In the genomic region with DNA sequence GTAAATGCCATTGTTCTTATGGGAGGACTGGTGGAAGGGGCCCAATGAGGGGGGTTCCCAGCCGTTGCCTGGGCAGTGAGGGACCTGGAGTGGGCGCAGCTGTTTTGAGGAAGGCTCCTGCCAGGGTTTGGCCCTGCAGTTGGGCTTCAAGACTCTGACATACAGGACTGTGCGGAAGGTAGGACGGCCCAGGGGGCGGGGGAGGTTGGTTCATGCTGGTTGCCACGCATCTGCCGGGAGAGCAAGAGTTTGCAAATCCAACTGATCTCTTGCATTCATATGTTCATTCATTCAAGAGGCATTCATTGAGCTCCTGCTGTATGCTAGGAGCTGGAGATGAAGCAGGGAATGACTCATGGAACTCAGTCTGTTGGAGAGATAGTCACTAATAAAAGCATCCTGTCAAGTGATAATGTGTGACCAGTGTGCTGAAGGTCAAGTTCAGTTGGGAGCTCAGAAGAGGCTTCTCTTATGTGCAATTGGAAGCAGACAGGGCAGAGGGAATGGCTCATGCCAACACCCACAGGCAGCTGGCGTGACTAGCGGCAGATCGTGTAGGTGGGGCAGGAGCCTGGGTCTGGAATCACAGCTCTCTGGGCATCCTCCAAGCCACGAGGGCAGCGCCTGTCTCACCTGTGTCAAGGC, we compare ENCODE assay signal across 9 cellular contexts. TPM values are rescaled to one million over a fixed set of nuclear protein-coding genes. Genes with fewer than 3 reads are reported as not detected.
DNase-seq lines count a peak whose midpoint lies in the region; ATAC-seq and TF ChIP-seq lines count a peak whose summit lies in the region.
"Had no signal": no experiment of that assay in that cellular context is flagged by ENCODE, and none has a peak within 500 bp of the region (broad histone marks: within the 10 kb centered on the region; RNA-seq: fewer than 3 reads in every experiment).

No MANE protein-coding gene starts in this region.

- H3K9me3 ChIP-seq in gastroesophageal sphincter, result no peaks in the 10 kb centered on the region

- peak overlapping the region in 1 of 4 donors; percentile 74 for H3K27ac ChIP-seq in gastroesophageal sphincter

- WGBS in gastroesophageal sphincter (ENCODE audit: low coverage in 1 of 2), 2 donors, result 80% methylated on average over 8 of the region's 12 CpGs; no CpG with 5 or more reads in 1 of the 2 donors

- TF ChIP-seq POLR2A in NB4 (IDR thresholded peaks at IDR 0.05; ENCODE audit: extremely low read depth, insufficient read length) (no peak), gastroesophageal sphincter (IDR thresholded peaks at IDR 0.05) (no peak)

- no peak for TF ChIP-seq CTCF in NB4 (IDR thresholded peaks at IDR 0.05; ENCODE audit: low read depth, low read length)
- no peak for TF ChIP-seq CTCF in gastroesophageal sphincter (IDR thresholded peaks at IDR 0.05)

- ATAC-seq in naive B cell (ENCODE audit: low read depth in 2 of 2), result no peak
- no peak for ATAC-seq in gastroesophageal sphincter
- no peak for ATAC-seq in HG02798 (IDR thresholded peaks at IDR 0.05; ENCODE audit: poor library complexity, unreplicated experiment)
- no peak for ATAC-seq in GM21825 (IDR thresholded peaks at IDR 0.05; ENCODE audit: unreplicated experiment)

- H3K4me3 Mint-ChIP-seq in naive B cell, result peak overlapping the region in 2 of 8 donors; percentile 4 to 6
- H3K4me3 Mint-ChIP-seq: activated CD4-positive, alpha-beta T cell treated with anti-CD3 and anti-CD28 coated beads, Interleukin-2, amount 10 ng/mL, durations not matched to agents 7 days and 5 days had no signal

- H3K4me3 ChIP-seq in NB4 (ENCODE audit: low read depth, low read length) (no peak overlapping the region), gastroesophageal sphincter (no peak overlapping the region)

- peak overlapping the region; percentile 27 to 98 (median 60) for H3K27ac Mint-ChIP-seq in naive B cell

- in situ Hi-C loops in Caki2 (cut with HindIII; ENCODE audit: low pct_unique_long_range_greater_than_20kb, low sequenced_read_pairs), result no loop called here

- no peaks in the 10 kb centered on the region for H3K27me3 Mint-ChIP-seq in naive B cell
- H3K27me3 Mint-ChIP-seq: activated CD4-positive, alpha-beta T cell treated with anti-CD3 and anti-CD28 coated beads, Interleukin-2, amount 10 ng/mL, durations not matched to agents 7 days and 5 days had no signal

- peaks cover 0 to 59% (median 37%) of the 10 kb centered on the region in 3 donors for H3K4me1 ChIP-seq in gastroesophageal sphincter

- H3K4me1 Mint-ChIP-seq in naive B cell, result peaks cover 47 to 73% (median 68%) of the 10 kb centered on the region in 3 donors

- H3K27me3 ChIP-seq in gastroesophageal sphincter, result no peaks in the 10 kb centered on the region

- H3K9me3 Mint-ChIP-seq in naive B cell, result no peaks in the 10 kb centered on the region
- H3K9me3 Mint-ChIP-seq: activated CD4-positive, alpha-beta T cell treated with anti-CD3 and anti-CD28 coated beads, Interleukin-2, amount 10 ng/mL, durations not matched to agents 7 days and 5 days had no signal

- H3K36me3 ChIP-seq in gastroesophageal sphincter, result peaks cover 0 to 18% of the 10 kb centered on the region in 2 donors

- no peak for TF ChIP-seq EP300 in gastroesophageal sphincter (IDR thresholded peaks at IDR 0.05)

- DNase-seq in Caki2 (ENCODE audit: low read depth), result peak; percentile 79
- peak; percentile 54 for DNase-seq in NB4 (ENCODE audit: low read depth)
- peak; percentile 52 for DNase-seq in dermis blood vessel endothelial cell
- no peak for DNase-seq in naive B cell
- no peak for DNase-seq in stimulated activated naive CD4-positive, alpha-beta T cell treated with Interleukin-2 at 50 U/mL for 16 hours (lab: John Stamatoyannopoulos, UW)
- DNase-seq: activated CD4-positive, alpha-beta T cell treated with anti-CD3 and anti-CD28 coated beads, Interleukin-2, amount 10 ng/mL, durations not matched to agents 7 days and 5 days had no signal

- H3K36me3 Mint-ChIP-seq in naive B cell, result no peaks in the 10 kb centered on the region

RNA-seq across cellular contexts. Expression of a gene that starts 7.8 kb away (rescaled TPM):
- total RNA-seq in Caki2 (2014; rRNA removed; shearing (Covaris generic); ENCODE audit: low replicate concordance), result 7.7 and 11.1 TPM in 2 replicates
- total RNA-seq in dermis blood vessel endothelial cell (93.6 and 111 TPM in 2 replicates), gastroesophageal sphincter (10 to 100 TPM; 17.0 to 33.1 (median 23.3) TPM)
- polyA plus RNA-seq in naive B cell (ENCODE audit: low read depth in 6 of 6), result 10 to 100 TPM in 1 of 6 donors, 1 to 10 TPM in 5; 3.6 to 10.4 (median 4.5) TPM

RNA-seq across cellular contexts. Expression of a gene that starts 44.7 kb away (rescaled TPM):
- 7.3 and 33.3 TPM in 2 replicates for total RNA-seq in Caki2 (2014; rRNA removed; shearing (Covaris generic); ENCODE audit: low replicate concordance)
- total RNA-seq in dermis blood vessel endothelial cell (8.5 and 9.7 TPM in 2 replicates), gastroesophageal sphincter (10 to 100 TPM in 1 of 4 donors, 1 to 10 TPM in 3; 6.3 to 16.0 (median 8.2) TPM)
- polyA plus RNA-seq in naive B cell (ENCODE audit: low read depth in 6 of 6), result 10 to 100 TPM in 1 of 6 donors, 1 to 10 TPM in 5; 5.3 to 14.7 (median 7.7) TPM

Comparison
In these comparisons a context has a peak if more than half of its experiments do, and no peak if none do; other contexts are left out.
1. DNase-seq: peak in Caki2 (single experiment), NB4 (single experiment) and dermis blood vessel endothelial cell (single experiment); none in naive B cell (single experiment) and stimulated activated naive CD4-positive, alpha-beta T cell treated with Interleukin-2 at 50 U/mL for 16 hours (single experiment).